Comparison of ENCODE assay signal across 9 cellular contexts in the genomic region with DNA sequence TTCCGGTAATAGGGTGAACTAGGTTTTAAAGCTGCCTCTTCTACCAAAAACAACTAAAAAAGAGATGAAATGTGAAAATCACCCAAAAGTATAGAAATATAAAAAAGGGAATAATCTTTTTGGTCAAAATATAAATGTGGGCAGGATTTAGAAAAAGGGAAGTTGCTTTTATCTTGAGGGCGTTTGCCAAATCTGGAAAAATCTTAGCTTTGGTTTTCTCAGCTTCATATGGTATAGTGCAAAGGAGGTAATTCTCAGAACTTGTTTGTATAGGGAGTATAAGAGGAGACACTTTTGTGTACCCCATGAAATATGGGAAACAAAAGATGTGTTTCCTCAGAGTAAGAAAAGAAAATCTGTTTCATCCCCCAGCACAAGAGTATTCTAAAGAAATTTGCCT.
"Had no signal": no experiment of that assay in that cellular context is flagged by ENCODE, and none has a peak within 500 bp of the region (broad histone marks: within the 10 kb centered on the region; RNA-seq: fewer than 3 reads in every experiment).

No MANE protein-coding gene starts in this region.

- H3K27me3 Mint-ChIP-seq: IgD-negative memory B cell had no signal

- ATAC-seq: HCT116, HepG2 had no signal

- H3K27ac ChIP-seq: GM23248, HL-60 had no signal

- H3K9me3 ChIP-seq: HAP-1 had no signal

- H3K4me1 ChIP-seq: HAP-1 had no signal

- H3K27ac Mint-ChIP-seq: IgD-negative memory B cell had no signal

- H3K4me3 ChIP-seq: GM23248, HAP-1 had no signal

- DNase-seq: GM23248, GOT3, H7, KG1 had no signal
